14 cellular contexts compared by ENCODE assay signal in the genomic region with DNA sequence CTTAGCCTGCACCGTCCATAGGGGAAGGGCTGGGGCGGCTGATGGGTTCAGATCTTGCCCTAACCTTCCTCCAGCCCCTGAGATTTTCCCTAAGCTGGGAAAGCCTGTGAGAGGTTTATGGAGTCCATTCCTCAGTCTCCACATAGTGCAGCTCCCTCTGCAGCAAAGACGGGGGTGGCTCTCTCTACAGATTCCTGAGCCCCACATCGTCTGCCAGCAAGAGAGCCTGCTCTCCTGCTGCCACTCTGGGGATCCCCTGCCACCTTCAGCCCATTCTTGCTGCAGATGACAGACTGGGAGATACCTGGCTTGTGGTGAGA. TPM values are rescaled to one million over a fixed set of nuclear protein-coding genes. Genes with fewer than 3 reads are reported as not detected.
DNase-seq lines count a peak whose midpoint lies in the region; ATAC-seq and TF ChIP-seq lines count a peak whose summit lies in the region.
"Had no signal": no experiment of that assay in that cellular context is flagged by ENCODE, and none has a peak within 500 bp of the region (broad histone marks: within the 10 kb centered on the region; RNA-seq: fewer than 3 reads in every experiment).

No MANE protein-coding gene starts in this region.

- H4K91ac ChIP-seq in neuronal stem cell (ENCODE audit: low read depth, low read length, poor library complexity): no peak overlapping the region

- ATAC-seq in Right ventricle myocardium inferior (no peak), HG02938 (IDR thresholded peaks at IDR 0.05; ENCODE audit: unreplicated experiment) (no peak), GM19455 (IDR thresholded peaks at IDR 0.05; ENCODE audit: unreplicated experiment) (no peak), HG02763 (IDR thresholded peaks at IDR 0.05; ENCODE audit: unreplicated experiment) (no peak)

- H3K27ac ChIP-seq in left ventricle myocardium inferior (replicated peaks) (peak overlapping the region; percentile 80), esophagus muscularis mucosa (replicated peaks in 1 of 4) (peak overlapping the region; percentile 68 to 79 (median 74)), neuronal stem cell (replicated peaks; ENCODE audit: low read length) (peak overlapping the region; percentile 11)
- H3K27ac ChIP-seq: PC-9 had no signal

- peaks cover 9% of the 10 kb centered on the region for H3K36me3 ChIP-seq in left ventricle myocardium inferior
- peaks cover 4 to 24% (median 15%) of the 10 kb centered on the region in 4 donors for H3K36me3 ChIP-seq in esophagus muscularis mucosa
- H3K36me3 ChIP-seq in neuronal stem cell (replicated peaks in 1 of 2; ENCODE audit: control insufficient read depth in 2 of 2, insufficient read depth in 2 of 2, low read length in 2 of 2): peaks cover 8 to 17% of the 10 kb centered on the region in 2 donors

- no peak overlapping the region for H3K4ac ChIP-seq in neuronal stem cell (ENCODE audit: low read length)

- no peak for TF ChIP-seq CTCF in left ventricle myocardium inferior (IDR thresholded peaks at IDR 0.05; ENCODE audit: borderline replicate concordance)
- no peak for TF ChIP-seq CTCF in esophagus muscularis mucosa (IDR thresholded peaks at IDR 0.05)

- H3K4me3 ChIP-seq in left ventricle myocardium inferior (no peak overlapping the region), esophagus muscularis mucosa (no peak overlapping the region), neuronal stem cell (ENCODE audit: low read length in 2 of 2) (no peak overlapping the region)
- H3K4me3 ChIP-seq: PC-9 had no signal

- H4K8ac ChIP-seq in neuronal stem cell (ENCODE audit: low read depth, low read length): no peak overlapping the region

- H3K4me2 ChIP-seq in neuronal stem cell (ENCODE audit: insufficient read depth, low read length, poor library complexity, severe bottlenecking): no peak overlapping the region

- H2BK5ac ChIP-seq in neuronal stem cell (ENCODE audit: low read length): no peak overlapping the region

- peak overlapping the region; percentile 90 for H2BK15ac ChIP-seq in neuronal stem cell (ENCODE audit: low read length)

- peaks cover 33% of the 10 kb centered on the region for H3K27me3 ChIP-seq in left ventricle myocardium inferior (ENCODE audit: low read depth)
- H3K27me3 ChIP-seq in esophagus muscularis mucosa: peaks cover 0 to 13% (median 0%) of the 10 kb centered on the region in 4 donors
- peaks cover 0 to 27% (median 0%) of the 10 kb centered on the region in 3 experiments for H3K27me3 ChIP-seq in neuronal stem cell (ENCODE audit: control insufficient read depth in 3 of 3, insufficient read depth in 3 of 3, low read depth in 1 of 3, low read length in 3 of 3)

- peak overlapping the region; percentile 65 for H2AFZ ChIP-seq in neuronal stem cell (ENCODE audit: low read length)
- H2AFZ ChIP-seq: PC-9 had no signal

- no peak overlapping the region for H2BK120ac ChIP-seq in neuronal stem cell (ENCODE audit: low read depth, low read length)

- no peak overlapping the region for H2BK12ac ChIP-seq in neuronal stem cell (ENCODE audit: low read length)

- peak overlapping the region; percentile 87 for H3K18ac ChIP-seq in neuronal stem cell (ENCODE audit: low read length)

- no peak for TF ChIP-seq EP300 in esophagus muscularis mucosa (IDR thresholded peaks at IDR 0.05)

- WGBS in esophagus muscularis mucosa: 34% methylated on average over 4 of the region's 4 CpGs
- no CpG with 5 or more reads among the region's 4 CpGs for WGBS in neuronal stem cell (ENCODE audit: extremely low coverage in 2 of 2, insufficient read length in 2 of 2, insufficient replicate concordance in 1 of 2), 2 donors

- no peaks in the 10 kb centered on the region for H3K9me3 ChIP-seq in left ventricle myocardium inferior (replicated peaks)
- no peaks in the 10 kb centered on the region for H3K9me3 ChIP-seq in esophagus muscularis mucosa
- no peaks in the 10 kb centered on the region for H3K9me3 ChIP-seq in neuronal stem cell (replicated peaks in 1 of 2; ENCODE audit: control insufficient read depth in 2 of 2, insufficient read depth in 1 of 2, low read depth in 1 of 2, low read length in 2 of 2)

- peaks cover 34% of the 10 kb centered on the region for H3K4me1 ChIP-seq in left ventricle myocardium inferior
- H3K4me1 ChIP-seq in esophagus muscularis mucosa: peaks cover 30 to 46% (median 43%) of the 10 kb centered on the region in 4 donors
- H3K4me1 ChIP-seq in neuronal stem cell (ENCODE audit: control insufficient read depth in 2 of 2, insufficient read depth in 1 of 2, low read depth in 1 of 2, low read length in 2 of 2): peaks cover 8 to 21% of the 10 kb centered on the region in 2 donors

- no peak for TF ChIP-seq POLR2A in esophagus muscularis mucosa (IDR thresholded peaks at IDR 0.05; ENCODE audit: low read depth)

- H3K9ac ChIP-seq in neuronal stem cell (ENCODE audit: low read depth, low read length, poor library complexity): peak overlapping the region; percentile 71

- no peaks in the 10 kb centered on the region for H3K79me1 ChIP-seq in neuronal stem cell (ENCODE audit: low read depth, low read length)

- H3K14ac ChIP-seq in neuronal stem cell (ENCODE audit: low read length): no peak overlapping the region

- peak overlapping the region; percentile 62 for H3K23ac ChIP-seq in neuronal stem cell (ENCODE audit: low read depth, low read length, poor library complexity)

- H2AK5ac ChIP-seq in neuronal stem cell (ENCODE audit: low read depth, low read length): peak overlapping the region; percentile 88

- intact Hi-C loops in left ventricle myocardium inferior (cut with micrococcal nuclease) (loop anchor here (5.0 kb wide), 1 partner anchor 55 kb away; no protein-coding TSS in a partner anchor), Right ventricle myocardium inferior (cut with DNase I) (loop anchor here (2.0 kb wide), 2 partner anchors 38 to 90 kb away; no protein-coding TSS in a partner anchor), esophagus muscularis mucosa (cut with DNase I) (no loop called here)

- DNase-seq in left ventricle myocardium inferior: no peak
- no peak for DNase-seq in Right ventricle myocardium inferior (ENCODE audit: missing footprints)
- DNase-seq in esophagus muscularis mucosa (ENCODE audit: extremely low spot score): no peak
- no peak for DNase-seq in neuronal stem cell (ENCODE audit: low spot score)
- DNase-seq in NCI-H524 (lab: John Stamatoyannopoulos, UW): no peak
- DNase-seq: ACHN; activated CD8-positive, alpha-beta memory T cell treated with anti-CD3 and anti-CD28 coated beads, Interleukin-2, amount 10 ng/mL, durations not matched to agents 7 days and 5 days; effector memory CD8-positive, alpha-beta T cell; T-helper 1 cell had no signal

RNA-seq across cellular contexts. Expression of gene SMIM41, which starts 3.1 kb away (rescaled TPM):
- total RNA-seq in left ventricle myocardium inferior: 0.30 TPM
- total RNA-seq in Right ventricle myocardium inferior: 0.16 TPM
- 10 to 100 TPM in 1 of 4 donors, 1 to 10 TPM in 3; 2.1 to 26.6 (median 5.6) TPM for total RNA-seq in esophagus muscularis mucosa
- polyA plus RNA-seq in neuronal stem cell (2013, experiment 1 of 2): 0.38 TPM
- 0.18 TPM for polyA plus RNA-seq in neuronal stem cell (2013, experiment 2 of 2)
- total RNA-seq: activated CD8-positive, alpha-beta memory T cell treated with anti-CD3 and anti-CD28 coated beads, Interleukin-2, amount 10 ng/mL, durations not matched to agents 7 days and 5 days; frontal cortex; PC-9 had no signal

RNA-seq across cellular contexts. Expression of gene ATG101, which starts 12.8 kb away (rescaled TPM):
- total RNA-seq in left ventricle myocardium inferior (23.8 TPM), Right ventricle myocardium inferior (24.9 TPM), esophagus muscularis mucosa (10 to 100 TPM; 30.3 to 71.4 (median 61.2) TPM)
- polyA plus RNA-seq in neuronal stem cell (2013, experiment 1 of 2): 16.4 TPM
- 15.2 TPM for polyA plus RNA-seq in neuronal stem cell (2013, experiment 2 of 2)

RNA-seq across cellular contexts. Expression of gene NR4A1, which starts 31.4 kb away (rescaled TPM):
- 55.5 TPM for total RNA-seq in left ventricle myocardium inferior
- 40.6 TPM for total RNA-seq in Right ventricle myocardium inferior
- total RNA-seq in esophagus muscularis mucosa: 10 to 100 TPM; 26.2 to 88.1 (median 59.4) TPM
- polyA plus RNA-seq in neuronal stem cell (2013, experiment 1 of 2): 46.2 TPM
- polyA plus RNA-seq in neuronal stem cell (2013, experiment 2 of 2): 44.5 TPM

Comparison
In these comparisons a context has a peak if more than half of its experiments do, and no peak if none do; other contexts are left out.
1. H3K27ac ChIP-seq: peak in every context shown above with its lines; median percentile 80 in left ventricle myocardium inferior; 74 in esophagus muscularis mucosa; 11 in neuronal stem cell.